Comparison of ENCODE assay signal across 26 cellular contexts in genomic region chr15:38349251-38349650, GRCh38.
DNase-seq lines count a peak whose midpoint lies in the region; FAIRE-seq and TF ChIP-seq lines count a peak whose summit lies in the region.
"Had no signal": no experiment of that assay in that cellular context is flagged by ENCODE, and none has a peak within 500 bp of the region (broad histone marks: within the 10 kb centered on the region; RNA-seq: fewer than 3 reads in every experiment).

No MANE protein-coding gene starts in this region.

- H3K4me3 ChIP-seq in endodermal cell (ENCODE audit: low read length) (no peak overlapping the region), kidney (ENCODE audit: low read length in 2 of 2) (no peak overlapping the region), A673 (ENCODE audit: low read depth, low read length, poor library complexity, severe bottlenecking) (no peak overlapping the region)
- H3K4me3 ChIP-seq: BLaER1 treated with 17β-estradiol and CSF1 and Interleukin-3, amounts not matched to agents 10 nM and 100 nM; GM23248; MG63; PC-9; SJSA1 had no signal

- peak; percentile 50 for DNase-seq in amniotic epithelial cell (ENCODE audit: low read depth)
- DNase-seq in endodermal cell, result no peak
- no peak for DNase-seq in kidney
- DNase-seq in DMS 273 treated with DMSO at 0.1 percent for 48 hours (lab: John Stamatoyannopoulos, UW), result no peak
- no peak for DNase-seq in activated CD8-positive, alpha-beta memory T cell treated with anti-CD3 and anti-CD28 coated beads, Interleukin-2, amount 50 U/mL, for 48 hours
- no peak for DNase-seq in A673 (ENCODE audit: low spot score)
- no peak for DNase-seq in NCI-H748 (lab: John Stamatoyannopoulos, UW; ENCODE audit: unreplicated experiment)
- DNase-seq: AML-193; CD4-positive, alpha-beta T cell; DMS79; H9; KG1; MG63; NCI-H2029; NCI-H446; NCI-H524 treated with DMSO at 0.1 percent for 48 hours; NCI-H82; PC-9; Right ventricle myocardium superior; RPMI8226 had no signal

- CTCF ChIA-PET in A673 (lab: Charles Lee), result no interaction called here

- no peak overlapping the region for H3K4me3 Mint-ChIP-seq in endodermal cell
- H3K4me3 Mint-ChIP-seq: CD4-positive, alpha-beta T cell; H9 had no signal

- H3K9ac ChIP-seq in endodermal cell (ENCODE audit: extremely low read depth, low read length, poor library complexity, severe bottlenecking) (no peak overlapping the region), kidney (ENCODE audit: low read length in 2 of 2) (no peak overlapping the region)
- H3K9ac ChIP-seq: BLaER1 treated with 17β-estradiol and CSF1 and Interleukin-3, amounts not matched to agents 10 nM and 100 nM; GM23248 had no signal

- 90 to 98% methylated on average over 2 to 3 of the region's 3 CpGs for WGBS in endodermal cell (ENCODE audit: insufficient coverage in 1 of 2, insufficient read length in 1 of 2), 2 experiments

- POLR2A ChIA-PET in A673 (lab: Charles Lee; ENCODE audit: low non-redundant PET), result no interaction called here

- H3K4me1 ChIP-seq in endodermal cell (ENCODE audit: control insufficient read depth, insufficient read depth, low read length) (no peaks in the 10 kb centered on the region), kidney (ENCODE audit: control insufficient read depth in 1 of 2, insufficient read depth in 1 of 2, low read depth in 1 of 2, low read length in 2 of 2) (no peaks in the 10 kb centered on the region), A673 (ENCODE audit: insufficient read depth, low read length, poor library complexity, severe bottlenecking) (no peaks in the 10 kb centered on the region)
- H3K4me1 ChIP-seq: SJSA1 had no signal

- TF ChIP-seq CTCF in endodermal cell (conservative IDR thresholded peaks at IDR 0.05) (no peak), kidney (IDR thresholded peaks at IDR 0.05; ENCODE audit: borderline replicate concordance, extremely low read depth, insufficient read depth) (no peak), A673 (conservative IDR thresholded peaks at IDR 0.05; ENCODE audit: low read depth, low read length) (no peak)

- peaks cover 38% of the 10 kb centered on the region for H3K36me3 Mint-ChIP-seq in endodermal cell (ENCODE audit: low read depth)

- H3K4me1 Mint-ChIP-seq in endodermal cell, result peaks cover 1% of the 10 kb centered on the region
- H3K4me1 Mint-ChIP-seq: H9 had no signal

- no peaks in the 10 kb centered on the region for H3K27me3 Mint-ChIP-seq in endodermal cell (ENCODE audit: insufficient read depth)

- H3K9me3 Mint-ChIP-seq in endodermal cell, result no peaks in the 10 kb centered on the region
- H3K9me3 Mint-ChIP-seq: CD4-positive, alpha-beta T cell; H9 had no signal

- H3K27me3 ChIP-seq in endodermal cell (ENCODE audit: control insufficient read depth, insufficient read depth, low read length, poor library complexity, severe bottlenecking), result no peaks in the 10 kb centered on the region
- no peaks in the 10 kb centered on the region for H3K27me3 ChIP-seq in A673 (replicated peaks; ENCODE audit: insufficient read depth, low read depth, low read length, poor library complexity)
- H3K27me3 ChIP-seq: BLaER1 treated with 17β-estradiol and CSF1 and Interleukin-3, amounts not matched to agents 10 nM and 100 nM; MG63; SJSA1 had no signal

- H3K27ac Mint-ChIP-seq in endodermal cell, result peak overlapping the region; percentile 32
- H3K27ac Mint-ChIP-seq: CD4-positive, alpha-beta T cell; H9 had no signal

- peaks cover 97% of the 10 kb centered on the region for H3K36me3 ChIP-seq in endodermal cell (ENCODE audit: control insufficient read depth, insufficient read depth, low read length)
- H3K36me3 ChIP-seq in kidney (ENCODE audit: control insufficient read depth in 1 of 2, insufficient read depth in 2 of 2, low read length in 2 of 2), result peaks cover 8 to 19% of the 10 kb centered on the region in 2 donors
- no peaks in the 10 kb centered on the region for H3K36me3 ChIP-seq in A673 (ENCODE audit: insufficient read depth, low read length, poor library complexity, severe bottlenecking)

- no TSS peak for BruUV-seq in A673 (replicated peaks; lab: Mats Ljungman, UMichigan)

- FAIRE-seq in A204.1 (lab: Jason Lieb, UNC), result peak; percentile 11
- peak; percentile 44 for FAIRE-seq in kidney (lab: Jason Lieb, UNC)
- FAIRE-seq: D721Med had no signal

- intact Hi-C loops in kidney (cut with DNase I), result no loop called here
- intact Hi-C loops in A673 (cut with micrococcal nuclease; ENCODE audit: unreplicated experiment), result no loop called here

- no peak overlapping the region for H3K27ac ChIP-seq in endodermal cell (ENCODE audit: low read depth, low read length)
- no peak overlapping the region for H3K27ac ChIP-seq in kidney (ENCODE audit: low read depth in 2 of 2, low read length in 2 of 2)
- H3K27ac ChIP-seq in A673 (ENCODE audit: low read depth, low read length, poor library complexity, severe bottlenecking), result no peak overlapping the region
- H3K27ac ChIP-seq: 22Rv1, GM23248, PC-9 had no signal

- no peaks in the 10 kb centered on the region for H3K9me3 ChIP-seq in endodermal cell (ENCODE audit: control insufficient read depth, low read length)
- no peaks in the 10 kb centered on the region for H3K9me3 ChIP-seq in kidney (ENCODE audit: control insufficient read depth in 1 of 2, low read length in 2 of 2)
- H3K9me3 ChIP-seq in A673 (ENCODE audit: low read depth, low read length, poor library complexity, severe bottlenecking), result no peaks in the 10 kb centered on the region
- H3K9me3 ChIP-seq: BLaER1 treated with 17β-estradiol and CSF1 and Interleukin-3, amounts not matched to agents 10 nM and 100 nM; MG63; SJSA1 had no signal
